ENCODE assay signal across 1 cellular context in the genomic region with DNA sequence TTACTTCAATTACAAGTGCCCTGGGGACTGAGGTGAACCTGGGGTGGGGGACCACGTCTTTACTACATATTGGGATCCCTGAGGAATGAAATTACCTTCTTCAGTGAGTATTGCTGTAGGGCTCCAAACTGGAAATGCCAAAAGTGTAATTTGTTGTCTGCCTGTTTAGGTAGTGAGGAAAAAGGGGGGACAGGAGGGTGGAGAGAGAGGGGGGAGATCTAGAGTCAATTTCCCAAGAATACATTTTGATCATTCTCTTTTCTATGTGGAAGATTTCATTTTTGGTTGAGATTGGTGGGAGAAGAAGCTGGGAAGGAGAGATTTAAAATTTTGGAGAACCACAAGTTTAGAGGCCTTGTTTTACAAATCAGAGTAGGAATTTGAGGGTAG.
TF ChIP-seq lines count a peak whose summit lies in the region.

No MANE protein-coding gene starts in this region.

TF ChIP-seq in K562, 482 proteins besides CTCF, POLR2A, EP300 and RAD21 (continued from another document):
- TF ChIP-seq, protein P1, sequence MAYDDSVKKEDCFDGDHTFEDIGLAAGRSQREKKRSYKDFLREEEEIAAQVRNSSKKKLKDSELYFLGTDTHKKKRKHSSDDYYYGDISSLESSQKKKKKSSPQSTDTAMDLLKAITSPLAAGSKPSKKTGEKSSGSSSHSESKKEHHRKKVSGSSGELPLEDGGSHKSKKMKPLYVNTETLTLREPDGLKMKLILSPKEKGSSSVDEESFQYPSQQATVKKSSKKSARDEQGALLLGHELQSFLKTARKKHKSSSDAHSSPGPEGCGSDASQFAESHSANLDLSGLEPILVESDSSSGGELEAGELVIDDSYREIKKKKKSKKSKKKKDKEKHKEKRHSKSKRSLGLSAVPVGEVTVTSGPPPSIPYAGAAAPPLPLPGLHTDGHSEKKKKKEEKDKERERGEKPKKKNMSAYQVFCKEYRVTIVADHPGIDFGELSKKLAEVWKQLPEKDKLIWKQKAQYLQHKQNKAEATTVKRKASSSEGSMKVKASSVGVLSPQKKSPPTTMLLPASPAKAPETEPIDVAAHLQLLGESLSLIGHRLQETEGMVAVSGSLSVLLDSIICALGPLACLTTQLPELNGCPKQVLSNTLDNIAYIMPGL (CRISPR knock-in tag; IDR thresholded peaks at IDR 0.05) = no peak
- TF ChIP-seq ZNF431 (CRISPR knock-in tag; IDR thresholded peaks at IDR 0.05) (no peak), SIX5 (IDR thresholded peaks at IDR 0.05; ENCODE audit: borderline replicate concordance in 1 of 2, insufficient read depth in 1 of 2, low read depth in 1 of 2, low read length in 2 of 2) (no peak)
- TF ChIP-seq, protein P2, sequence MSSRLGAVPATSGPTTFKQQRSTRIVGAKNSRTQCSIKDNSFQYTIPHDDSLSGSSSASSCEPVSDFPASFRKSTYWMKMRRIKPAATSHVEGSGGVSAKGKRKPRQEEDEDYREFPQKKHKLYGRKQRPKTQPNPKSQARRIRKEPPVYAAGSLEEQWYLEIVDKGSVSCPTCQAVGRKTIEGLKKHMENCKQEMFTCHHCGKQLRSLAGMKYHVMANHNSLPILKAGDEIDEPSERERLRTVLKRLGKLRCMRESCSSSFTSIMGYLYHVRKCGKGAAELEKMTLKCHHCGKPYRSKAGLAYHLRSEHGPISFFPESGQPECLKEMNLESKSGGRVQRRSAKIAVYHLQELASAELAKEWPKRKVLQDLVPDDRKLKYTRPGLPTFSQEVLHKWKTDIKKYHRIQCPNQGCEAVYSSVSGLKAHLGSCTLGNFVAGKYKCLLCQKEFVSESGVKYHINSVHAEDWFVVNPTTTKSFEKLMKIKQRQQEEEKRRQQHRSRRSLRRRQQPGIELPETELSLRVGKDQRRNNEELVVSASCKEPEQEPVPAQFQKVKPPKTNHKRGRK (tag; IDR thresholded peaks at IDR 0.05) = no peak
- TF ChIP-seq, protein P3, sequence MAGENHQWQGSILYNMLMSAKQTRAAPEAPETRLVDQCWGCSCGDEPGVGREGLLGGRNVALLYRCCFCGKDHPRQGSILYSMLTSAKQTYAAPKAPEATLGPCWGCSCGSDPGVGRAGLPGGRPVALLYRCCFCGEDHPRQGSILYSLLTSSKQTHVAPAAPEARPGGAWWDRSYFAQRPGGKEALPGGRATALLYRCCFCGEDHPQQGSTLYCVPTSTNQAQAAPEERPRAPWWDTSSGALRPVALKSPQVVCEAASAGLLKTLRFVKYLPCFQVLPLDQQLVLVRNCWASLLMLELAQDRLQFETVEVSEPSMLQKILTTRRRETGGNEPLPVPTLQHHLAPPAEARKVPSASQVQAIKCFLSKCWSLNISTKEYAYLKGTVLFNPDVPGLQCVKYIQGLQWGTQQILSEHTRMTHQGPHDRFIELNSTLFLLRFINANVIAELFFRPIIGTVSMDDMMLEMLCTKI (IDR thresholded peaks at IDR 0.05; ENCODE audit: partially characterized antibody) = no peak
